In genomic region chr3:15098503-15099363, GRCh38 we compare ENCODE assay signal across 8 cellular contexts. TPM values are rescaled to one million over a fixed set of nuclear protein-coding genes. Genes with fewer than 3 reads are reported as not detected.
DNase-seq lines count a peak whose midpoint lies in the region; ATAC-seq and TF ChIP-seq lines count a peak whose summit lies in the region.

TSS of gene RBSN (minus strand) at chr3:15099148. CDS start at chr3:15096120, 3,028 bp downstream.

- peak; percentile 86 to 90 for DNase-seq in NCI-H1930 (lab: John Stamatoyannopoulos, UW)
- DNase-seq in T-helper 22 cell (ENCODE audit: low read depth) = peak; percentile 93
- DNase-seq in astrocyte of the hippocampus (ENCODE audit: low read depth, low spot score) = peak; percentile 98
- DNase-seq in hepatic stellate cell (ENCODE audit: low spot score) = peak; percentile 94
- peak in 1 of 2 donors; percentile 92 for DNase-seq in vagina (ENCODE audit: extremely low spot score in 2 of 2)

- ATAC-seq in GM18505 (IDR thresholded peaks at IDR 0.05; ENCODE audit: unreplicated experiment) (peak; percentile 88), HG02943 (IDR thresholded peaks at IDR 0.05; ENCODE audit: low read depth, unreplicated experiment) (peak; percentile 82)

- peak within 1 kb of the TSS; percentile 85 for H3K4me3 ChIP-seq in rectal smooth muscle tissue (ENCODE audit: low read length)
- peak within 1 kb of the TSS; percentile 90 to 92 for H3K4me3 ChIP-seq in vagina

- no peaks in the 10 kb centered on the region for H3K9me3 ChIP-seq in vagina

- peak within 1 kb of the TSS; percentile 83 for H3K27ac ChIP-seq in rectal smooth muscle tissue (ENCODE audit: low read depth, low read length)
- peak within 1 kb of the TSS; percentile 84 for H3K27ac ChIP-seq in vagina

- TF ChIP-seq CTCF in vagina (IDR thresholded peaks at IDR 0.05) = no peak

- peaks cover 5% of the 10 kb centered on the region for H3K36me3 ChIP-seq in rectal smooth muscle tissue (ENCODE audit: control insufficient read depth, insufficient read depth, low read length)
- H3K36me3 ChIP-seq in vagina = peaks cover 0 to 25% of the 10 kb centered on the region in 2 donors

- peak within 1 kb of the TSS; percentile 43 for H3K9ac ChIP-seq in rectal smooth muscle tissue (ENCODE audit: low read length)

- H3K4me1 ChIP-seq in rectal smooth muscle tissue (ENCODE audit: control insufficient read depth, insufficient read depth, low read length) (peaks cover 7% of the 10 kb centered on the region), vagina (peaks cover 31% of the 10 kb centered on the region)

- peak; percentile 78 for TF ChIP-seq POLR2A in GM18505 (IDR thresholded peaks at IDR 0.05; ENCODE audit: borderline replicate concordance, extremely low read depth, insufficient read depth, insufficient read length)
- TF ChIP-seq POLR2A in vagina (IDR thresholded peaks at IDR 0.05) = peak in 1 of 2 donors; percentile 70

- H3K27me3 ChIP-seq in rectal smooth muscle tissue (ENCODE audit: control insufficient read depth, insufficient read depth, low read length) (no peaks in the 10 kb centered on the region), vagina (no peaks in the 10 kb centered on the region)

- intact Hi-C loops in vagina (cut with DNase I) = no loop called here

RNA-seq across cellular contexts. Expression of gene RBSN, which starts in this region (rescaled TPM):
- 19.2 TPM for total RNA-seq in vagina
